In the genomic region with DNA sequence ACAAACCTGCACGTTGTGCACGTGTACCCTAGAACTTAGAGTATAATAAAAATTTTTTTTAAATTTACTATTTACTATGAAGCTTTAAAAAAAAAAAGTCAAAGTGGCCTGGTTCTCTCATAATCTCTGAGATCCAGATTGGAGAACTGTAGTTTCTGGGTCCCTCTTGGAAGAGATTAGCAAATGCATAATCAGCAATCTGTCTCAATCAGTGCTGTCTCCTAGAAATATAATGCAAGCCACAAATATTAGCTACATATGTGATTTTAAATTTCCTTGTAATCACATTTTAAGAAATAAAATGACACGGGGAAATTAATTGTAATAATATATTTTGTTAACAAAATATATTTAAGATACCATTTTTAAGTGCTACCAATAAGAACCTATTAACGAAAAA, we compare ENCODE assay signal across 19 cellular contexts. TPM values are rescaled to one million over a fixed set of nuclear protein-coding genes. Genes with fewer than 3 reads are reported as not detected.
DNase-seq lines count a peak whose midpoint lies in the region; ATAC-seq, FAIRE-seq and TF ChIP-seq lines count a peak whose summit lies in the region.
"Had no signal": no experiment of that assay in that cellular context is flagged by ENCODE, and none has a peak within 500 bp of the region (broad histone marks: within the 10 kb centered on the region; RNA-seq: fewer than 3 reads in every experiment).

No MANE protein-coding gene starts in this region.

- WGBS in mammary epithelial cell (ENCODE audit: low coverage, missing lambda C conversion rate): 89% methylated on average over 4 of the region's 4 CpGs

- DNase-seq in mammary epithelial cell: no peak
- DNase-seq in breast epithelium (ENCODE audit: low spot score in 2 of 2): no peak
- DNase-seq: 8988T; C1 segment of cervical spinal cord; Calu3; CD4-positive, alpha-beta memory T cell; COR-L47; DMS53; DMS79 treated with DMSO at 0.1 percent for 48 hours; GOT3; HFFc6 had no signal

- CTCF ChIA-PET in mammary epithelial cell (lab: Charles Lee; ENCODE audit: low non-redundant PET): no interaction called here

- H3K36me3 ChIP-seq in mammary epithelial cell (ENCODE audit: insufficient read depth, low read length): peaks cover 2% of the 10 kb centered on the region
- H3K36me3 ChIP-seq in breast epithelium: no peaks in the 10 kb centered on the region
- H3K36me3 ChIP-seq: HAP-1 had no signal

- intact Hi-C loops in mammary epithelial cell (cut with micrococcal nuclease): no loop called here
- intact Hi-C loops in breast epithelium (cut with DNase I; ENCODE audit: low total_unique reads): no loop called here

- in situ Hi-C loops in mammary epithelial cell (cut with MboI; ENCODE audit: low sequenced_read_pairs in 2 of 2): no loop called here

- peak; percentile 41 for FAIRE-seq in A204.1 (lab: Jason Lieb, UNC)
- FAIRE-seq in colon (lab: Jason Lieb, UNC): peak; percentile 21
- FAIRE-seq in islet of Langerhans (lab: Jason Lieb, UNC): peak; percentile 38
- FAIRE-seq: GM12892, GM19239, H54 had no signal

- H3K79me2 ChIP-seq in mammary epithelial cell (ENCODE audit: insufficient read depth, low read length): peaks cover 41% of the 10 kb centered on the region

- no peaks in the 10 kb centered on the region for H3K9me3 ChIP-seq in mammary epithelial cell (replicated peaks; ENCODE audit: insufficient read depth, low read length)
- H3K9me3 ChIP-seq in breast epithelium: peaks cover 7 to 19% of the 10 kb centered on the region in 2 donors
- H3K9me3 ChIP-seq: HAP-1 had no signal

- H2AFZ ChIP-seq in mammary epithelial cell (ENCODE audit: low read depth, low read length): no peak overlapping the region

- no peak for ATAC-seq in GM21381 (IDR thresholded peaks at IDR 0.05; ENCODE audit: unreplicated experiment)

- H3K27ac ChIP-seq in mammary epithelial cell (ENCODE audit: insufficient read depth, low read depth, low read length) (no peak overlapping the region), breast epithelium (no peak overlapping the region)

- dilution Hi-C loops in mammary epithelial cell (cut with HindIII; ENCODE audit: low sequenced_read_pairs): no loop called here

- TF ChIP-seq CTCF in mammary epithelial cell (conservative IDR thresholded peaks at IDR 0.05 in 1 of 2, IDR thresholded peaks at IDR 0.05 in 1 of 2; ENCODE audit: extremely low read depth in 1 of 2, insufficient read depth in 1 of 2, low read depth in 1 of 2, low read length in 2 of 2): no peak
- TF ChIP-seq CTCF in breast epithelium (IDR thresholded peaks at IDR 0.05): no peak

- no peak overlapping the region for H3K9ac ChIP-seq in mammary epithelial cell (ENCODE audit: insufficient read depth, low read length)

- H3K4me3 ChIP-seq in mammary epithelial cell (replicated peaks in 1 of 3; ENCODE audit: insufficient read depth in 1 of 3, low read depth in 2 of 3, low read length in 3 of 3) (no peak overlapping the region), breast epithelium (no peak overlapping the region)
- H3K4me3 ChIP-seq: HAP-1 had no signal

- H3K27me3 ChIP-seq in mammary epithelial cell (ENCODE audit: insufficient read depth, low read length) (no peaks in the 10 kb centered on the region), breast epithelium (no peaks in the 10 kb centered on the region)

- BruUV-seq in mammary epithelial cell (replicated peaks; lab: Mats Ljungman, UMichigan): no TSS peak

- TF ChIP-seq POLR2A in breast epithelium (IDR thresholded peaks at IDR 0.05): no peak

- H3K4me2 ChIP-seq in mammary epithelial cell (ENCODE audit: insufficient read depth, low read depth, low read length): no peak overlapping the region

- H4K20me1 ChIP-seq in mammary epithelial cell (ENCODE audit: insufficient read depth, low read length): no peaks in the 10 kb centered on the region

- H3K4me1 ChIP-seq in mammary epithelial cell (ENCODE audit: insufficient read depth, low read length) (no peaks in the 10 kb centered on the region), breast epithelium (no peaks in the 10 kb centered on the region)

RNA-seq across cellular contexts. Expression of a gene that starts 32.3 kb away (rescaled TPM):
- total RNA-seq in mammary epithelial cell (10 to 100 TPM; 39.3 to 40.4 TPM), breast epithelium (100 to 1,000 TPM in 2 of 3 donors, 10 to 100 TPM in 1; 52.2 to 136 (median 103) TPM)
- polyA plus RNA-seq in mammary epithelial cell: 5.3 TPM
- polyA minus RNA-seq in mammary epithelial cell: 20.9 TPM

RNA-seq across cellular contexts. Expression of a gene that starts 49.3 kb away (rescaled TPM):
- total RNA-seq in mammary epithelial cell: 10 to 100 TPM in 1 of 2 donors, 1 to 10 TPM in 1; 4.0 to 11.9 TPM
- 5.2 TPM for polyA plus RNA-seq in mammary epithelial cell
- polyA minus RNA-seq in mammary epithelial cell: 4.5 TPM
- 1 to 10 TPM; 5.9 to 9.1 (median 7.5) TPM for total RNA-seq in breast epithelium
